Comparison of ENCODE assay signal across 2 cellular contexts in genomic region chr21:41883582-41883981, GRCh38.
TF ChIP-seq lines count a peak whose summit lies in the region.

No MANE protein-coding gene starts in this region.

TF ChIP-seq in IMR-90, 13 proteins besides CTCF, POLR2A, EP300 and RAD21:
- TF ChIP-seq CEBPB (IDR thresholded peaks at IDR 0.05; ENCODE audit: low read depth, low read length), result no peak
- TF ChIP-seq MAFK (IDR thresholded peaks at IDR 0.05; ENCODE audit: low read depth, low read length), result no peak
- TF ChIP-seq USF2 (IDR thresholded peaks at IDR 0.05; ENCODE audit: low read depth, low read length), result no peak
- TF ChIP-seq RCOR1 (IDR thresholded peaks at IDR 0.05; ENCODE audit: insufficient replicate concordance, low read length), result no peak

TF ChIP-seq in H1, 55 proteins besides CTCF, POLR2A, EP300 and RAD21:
- no peak for TF ChIP-seq RNF2 (IDR thresholded peaks at IDR 0.05; ENCODE audit: borderline replicate concordance, low read depth, low read length, missing control alignments, poor library complexity, severe bottlenecking)
- TF ChIP-seq JUN (IDR thresholded peaks at IDR 0.05; ENCODE audit: low read depth, low read length), result no peak
- no peak for TF ChIP-seq SIX5 (IDR thresholded peaks at IDR 0.05; ENCODE audit: low read depth, low read length)
- no peak for TF ChIP-seq E2F6 (IDR thresholded peaks at IDR 0.05)
- no peak for TF ChIP-seq TEAD4 (IDR thresholded peaks at IDR 0.05; ENCODE audit: low read depth, low read length)
- no peak for TF ChIP-seq HDAC6 (IDR thresholded peaks at IDR 0.05; ENCODE audit: low read depth, low read length)
- no peak for TF ChIP-seq SP4 (IDR thresholded peaks at IDR 0.05; ENCODE audit: low read length)
- no peak for TF ChIP-seq JUND (IDR thresholded peaks at IDR 0.05; ENCODE audit: low read length)
- no peak for TF ChIP-seq CEBPB (IDR thresholded peaks at IDR 0.05; ENCODE audit: low read depth, low read length)
- TF ChIP-seq KDM4A (IDR thresholded peaks at IDR 0.05; ENCODE audit: low read depth, low read length, severe bottlenecking), result no peak
- TF ChIP-seq CHD1 (IDR thresholded peaks at IDR 0.05; ENCODE audit: low read depth, low read length), result no peak
- no peak for TF ChIP-seq CHD7 (IDR thresholded peaks at IDR 0.05; ENCODE audit: insufficient replicate concordance, low read length)
- no peak for TF ChIP-seq RFX5 (IDR thresholded peaks at IDR 0.05; ENCODE audit: borderline replicate concordance, low read depth, low read length)
- no peak for TF ChIP-seq BRCA1 (IDR thresholded peaks at IDR 0.05; ENCODE audit: low read depth, low read length)
TF ChIP-seq in H1: peak in this region for 0.
